ENCODE assay signal across 1 cellular context in genomic region chr12:104288635-104289258, GRCh38.
TF ChIP-seq lines count a peak whose summit lies in the region.

No MANE protein-coding gene starts in this region.

TF ChIP-seq in HepG2, 621 proteins besides CTCF, POLR2A, EP300 and RAD21 (continued from another document and continues in another):
- TF ChIP-seq ZNF280D (CRISPR knock-in tag; IDR thresholded peaks at IDR 0.05) (peak; percentile 46; the same call in 1 of the 2 replicates), ZNF430 (CRISPR knock-in tag; IDR thresholded peaks at IDR 0.05) (peak; percentile 94), CREB3 (CRISPR knock-in tag; IDR thresholded peaks at IDR 0.05) (0 out of 2 replicates have a peak, but pooled peaks have one; percentile 40), ZFP90 (CRISPR knock-in tag; IDR thresholded peaks at IDR 0.05; ENCODE audit: borderline replicate concordance) (peak; percentile 52; the same call in 1 of the 2 replicates), NBN (conservative IDR thresholded peaks at IDR 0.05) (no peak), PATZ1 (CRISPR knock-in tag; IDR thresholded peaks at IDR 0.05) (peak; percentile 78), RBFOX2 (IDR thresholded peaks at IDR 0.05; ENCODE audit: low read depth, low read length) (peak; percentile 82), KAT7 (CRISPR knock-in tag; IDR thresholded peaks at IDR 0.05; ENCODE audit: borderline replicate concordance) (peak; percentile 73), ZNF597 (CRISPR knock-in tag; IDR thresholded peaks at IDR 0.05) (no peak), ZNF788 (CRISPR knock-in tag; IDR thresholded peaks at IDR 0.05; ENCODE audit: borderline replicate concordance) (peak; percentile 87; the same call in 1 of the 2 replicates), ZNF646 (CRISPR knock-in tag; IDR thresholded peaks at IDR 0.05) (peak; percentile 64; the same call in 1 of the 2 replicates), ZHX2 (IDR thresholded peaks at IDR 0.05; ENCODE audit: low read depth) (no peak), ZHX2 (CRISPR knock-in tag; IDR thresholded peaks at IDR 0.05; ENCODE audit: borderline replicate concordance) (peak; percentile 67; the same call in 1 of the 2 replicates), GLI4 (CRISPR knock-in tag; IDR thresholded peaks at IDR 0.05; ENCODE audit: borderline replicate concordance) (no peak; the same call in 1 of the 2 replicates), ZFP62 (CRISPR knock-in tag; IDR thresholded peaks at IDR 0.05) (no peak), ZNF768 (CRISPR knock-in tag; IDR thresholded peaks at IDR 0.05) (peak; percentile 62; the same call in 1 of the 2 replicates), ONECUT2 (CRISPR knock-in tag; IDR thresholded peaks at IDR 0.05) (no peak), ZNF564 (CRISPR knock-in tag; IDR thresholded peaks at IDR 0.05) (peak; percentile 82; the same call in 1 of the 2 replicates), SNAPC4 (CRISPR knock-in tag; IDR thresholded peaks at IDR 0.05) (no peak), ZFY (CRISPR knock-in tag; IDR thresholded peaks at IDR 0.05) (peak; percentile 74), SRY (CRISPR knock-in tag; IDR thresholded peaks at IDR 0.05) (peak; percentile 68; the same call in 1 of the 2 replicates), ZNF205 (CRISPR knock-in tag; IDR thresholded peaks at IDR 0.05) (peak; percentile 84; the same call in 1 of the 2 replicates), ERF (CRISPR knock-in tag; IDR thresholded peaks at IDR 0.05) (peak; percentile 92), MATR3 (CRISPR knock-in tag; IDR thresholded peaks at IDR 0.05) (no peak), RFXAP (CRISPR knock-in tag; IDR thresholded peaks at IDR 0.05; ENCODE audit: borderline replicate concordance) (peak; percentile 82), NR2F2 (IDR thresholded peaks at IDR 0.05; ENCODE audit: borderline replicate concordance, low read depth) (no peak), ZNF607 (CRISPR knock-in tag; IDR thresholded peaks at IDR 0.05; ENCODE audit: borderline replicate concordance) (peak; percentile 70; the same call in 1 of the 2 replicates), ZFX (CRISPR knock-in tag; IDR thresholded peaks at IDR 0.05; ENCODE audit: low read depth) (peak; percentile 46; the same call in 1 of the 2 replicates)
